Comparison of ENCODE assay signal across 17 cellular contexts in genomic region chr5:389197-389821, GRCh38. TPM values are rescaled to one million over a fixed set of nuclear protein-coding genes. Genes with fewer than 3 reads are reported as not detected.
DNase-seq lines count a peak whose midpoint lies in the region; ATAC-seq and TF ChIP-seq lines count a peak whose summit lies in the region.
"Had no signal": no experiment of that assay in that cellular context is flagged by ENCODE, and none has a peak within 500 bp of the region (broad histone marks: within the 10 kb centered on the region; RNA-seq: fewer than 3 reads in every experiment).

No MANE protein-coding gene starts in this region.

- H2BK15ac ChIP-seq in IMR-90 (ENCODE audit: low read depth, low read length), result no peak overlapping the region; the same call in 2 of the 3 replicates

- 0 out of 2 replicates have a peak overlapping the region, but pooled peaks have one; percentile 5 for H3K4ac ChIP-seq in IMR-90 (ENCODE audit: low read depth, low read length)

- TF ChIP-seq POLR2A in IMR-90 (IDR thresholded peaks at IDR 0.05; ENCODE audit: low read depth, low read length), result no peak
- no peak for TF ChIP-seq POLR2A in esophagus muscularis mucosa (IDR thresholded peaks at IDR 0.05; ENCODE audit: low read depth)

- no peak for TF ChIP-seq EP300 in esophagus muscularis mucosa (IDR thresholded peaks at IDR 0.05)

- no peak for TF ChIP-seq RAD21 in IMR-90 (IDR thresholded peaks at IDR 0.05; ENCODE audit: low read length)

- H4K5ac ChIP-seq in IMR-90 (ENCODE audit: low read depth, low read length), result no peak overlapping the region

- in situ Hi-C loops in IMR-90 (cut with MboI; ENCODE audit: low sequenced_read_pairs), result no loop called here

- no peak overlapping the region for H3K9ac ChIP-seq in IMR-90 (ENCODE audit: low read depth, low read length)

- H3K4me3 Mint-ChIP-seq in activated CD4-positive, alpha-beta memory T cell treated with anti-CD3 and anti-CD28 coated beads, Interleukin-2, amount 10 ng/mL, durations not matched to agents 7 days and 5 days, result no peak overlapping the region
- H3K4me3 Mint-ChIP-seq in activated CD4-positive, alpha-beta memory T cell treated with anti-CD3 and anti-CD28 coated beads for 36 hours, result no peak overlapping the region
- H3K4me3 Mint-ChIP-seq: activated T-cell treated with anti-CD3 and anti-CD28 coated beads, Interleukin-2, amount 50 U/mL, for 72 hours; IgD-negative memory B cell had no signal

- peaks cover 2% of the 10 kb centered on the region for H3K9me3 ChIP-seq in IMR-90 (ENCODE audit: control insufficient read depth, insufficient read depth, low read length)
- H3K9me3 ChIP-seq in esophagus muscularis mucosa, result peaks cover 0 to 17% (median 9%) of the 10 kb centered on the region in 4 donors
- H3K9me3 ChIP-seq: ovary had no signal

- peaks cover 28 to 70% of the 10 kb centered on the region in 2 experiments for H3K79me1 ChIP-seq in IMR-90 (ENCODE audit: low read depth in 1 of 2, low read length in 2 of 2)

- H3K27ac ChIP-seq in IMR-90 (ENCODE audit: insufficient read depth, low read length) (no peak overlapping the region), esophagus muscularis mucosa (replicated peaks in 1 of 4) (no peak overlapping the region)
- H3K27ac ChIP-seq: C4-2B, ovary had no signal

- peaks cover 32% of the 10 kb centered on the region for H3K4me1 Mint-ChIP-seq in activated CD4-positive, alpha-beta memory T cell treated with anti-CD3 and anti-CD28 coated beads, Interleukin-2, amount 10 ng/mL, durations not matched to agents 7 days and 5 days
- peaks cover 25% of the 10 kb centered on the region for H3K4me1 Mint-ChIP-seq in activated CD4-positive, alpha-beta memory T cell treated with anti-CD3 and anti-CD28 coated beads for 36 hours (ENCODE audit: low read depth)

- no peaks in the 10 kb centered on the region; the same call in 1 of the 2 replicates for H4K20me1 ChIP-seq in IMR-90 (ENCODE audit: insufficient read depth, low read length)

- peak; percentile 8 for DNase-seq in activated CD4-positive, alpha-beta memory T cell treated with anti-CD3 and anti-CD28 coated beads, Interleukin-2, amount 10 ng/mL, durations not matched to agents 7 days and 5 days
- no peak for DNase-seq in activated CD4-positive, alpha-beta memory T cell treated with anti-CD3 and anti-CD28 coated beads for 36 hours
- DNase-seq in IMR-90 (no peak), esophagus muscularis mucosa (ENCODE audit: extremely low spot score) (peak; percentile 24), SW480 (ENCODE audit: low spot score) (no peak)
- peak; percentile 14 for DNase-seq in stimulated activated CD8-positive, alpha-beta memory T cell treated with anti-CD3 and anti-CD28 coated beads, Interleukin-4, amount 100 ng/mL, for 48 hours
- DNase-seq: activated T-cell treated with anti-CD3 and anti-CD28 coated beads, Interleukin-2, amount 50 U/mL, for 72 hours; left ventricle myocardium superior; stimulated activated CD4-positive, alpha-beta T cell treated with anti-CD3 and anti-CD28 coated beads, Interleukin-4, amount 100 ng/mL, for 24 hours; SW 1271 had no signal

- WGBS in IMR-90 (ENCODE audit: extremely low coverage in 2 of 2, insufficient read length in 1 of 2), 2 experiments, result 90% methylated on average over 22 of the region's 32 CpGs; no CpG with 5 or more reads in 1 of the 2 experiments
- WGBS in esophagus muscularis mucosa, result 94% methylated on average over 32 of the region's 32 CpGs

- no peak overlapping the region for H3K18ac ChIP-seq in IMR-90 (ENCODE audit: low read depth, low read length)

- H3K14ac ChIP-seq in IMR-90 (replicated peaks; ENCODE audit: low read depth, low read length), result no peak overlapping the region

- no TSS peak for BruUV-seq in IMR-90 (replicated peaks; lab: Mats Ljungman, UMichigan)

- TF ChIP-seq CTCF in IMR-90 (conservative IDR thresholded peaks at IDR 0.05; ENCODE audit: low read depth, low read length), result no peak
- TF ChIP-seq CTCF in esophagus muscularis mucosa (IDR thresholded peaks at IDR 0.05), result no peak

- intact Hi-C loops in activated CD4-positive, alpha-beta memory T cell treated with anti-CD3 and anti-CD28 coated beads for 36 hours (cut with micrococcal nuclease), result no loop called here
- intact Hi-C loops in IMR-90 (cut with micrococcal nuclease) (no loop called here), esophagus muscularis mucosa (cut with DNase I) (no loop called here)

- H3K27me3 ChIP-seq in IMR-90 (ENCODE audit: control insufficient read depth, insufficient read depth, low read length), result no peaks in the 10 kb centered on the region
- H3K27me3 ChIP-seq in esophagus muscularis mucosa, result peaks cover 0 to 27% (median 0%) of the 10 kb centered on the region in 4 donors
- H3K27me3 ChIP-seq: ovary had no signal

- H3K4me2 ChIP-seq in IMR-90 (ENCODE audit: low read depth, low read length), result no peak overlapping the region

- peaks cover 10% of the 10 kb centered on the region for H3K9me3 Mint-ChIP-seq in activated CD4-positive, alpha-beta memory T cell treated with anti-CD3 and anti-CD28 coated beads, Interleukin-2, amount 10 ng/mL, durations not matched to agents 7 days and 5 days
- H3K9me3 Mint-ChIP-seq in activated CD4-positive, alpha-beta memory T cell treated with anti-CD3 and anti-CD28 coated beads for 36 hours, result peaks cover 17% of the 10 kb centered on the region

- H2AK9ac ChIP-seq in IMR-90 (replicated peaks; ENCODE audit: low read depth, low read length, poor library complexity), result no peak overlapping the region

- dilution Hi-C loops in IMR-90 (cut with HindIII; ENCODE audit: low sequenced_read_pairs, unreplicated experiment), result no loop called here

- H3K4me1 ChIP-seq in IMR-90 (ENCODE audit: control insufficient read depth, insufficient read depth, low read length) (peaks cover 13% of the 10 kb centered on the region), esophagus muscularis mucosa (no peaks in the 10 kb centered on the region)
- H3K4me1 ChIP-seq: HAP-1 had no signal

- H3K36me3 ChIP-seq in IMR-90 (ENCODE audit: control insufficient read depth, insufficient read depth, low read length) (peaks cover 44% of the 10 kb centered on the region), esophagus muscularis mucosa (no peaks in the 10 kb centered on the region)
- H3K36me3 ChIP-seq: HAP-1, ovary had no signal

- H3K23ac ChIP-seq in IMR-90 (ENCODE audit: low read depth, low read length), result no peak overlapping the region

- H2AFZ ChIP-seq in IMR-90 (replicated peaks; ENCODE audit: low read length, poor library complexity), result no peak overlapping the region

- H2BK20ac ChIP-seq in IMR-90 (ENCODE audit: low read depth, low read length), result no peak overlapping the region

- no peaks in the 10 kb centered on the region for H3K27me3 Mint-ChIP-seq in activated CD4-positive, alpha-beta memory T cell treated with anti-CD3 and anti-CD28 coated beads, Interleukin-2, amount 10 ng/mL, durations not matched to agents 7 days and 5 days
- no peaks in the 10 kb centered on the region for H3K27me3 Mint-ChIP-seq in activated CD4-positive, alpha-beta memory T cell treated with anti-CD3 and anti-CD28 coated beads for 36 hours

- no peak overlapping the region for H3K56ac ChIP-seq in IMR-90 (ENCODE audit: extremely low read depth, insufficient read depth, low read length)

- H2BK120ac ChIP-seq in IMR-90 (ENCODE audit: low read depth, low read length), result no peak overlapping the region

- no peak overlapping the region for H4K8ac ChIP-seq in IMR-90 (ENCODE audit: low read depth in 2 of 2, low read length in 2 of 2)

- no peak for ATAC-seq in IMR-90 (ENCODE audit: low read depth)
- no peak for ATAC-seq in GM21367 (IDR thresholded peaks at IDR 0.05; ENCODE audit: unreplicated experiment)
- no peak for ATAC-seq in HG03095 (IDR thresholded peaks at IDR 0.05; ENCODE audit: unreplicated experiment)
- ATAC-seq: activated T-cell treated with anti-CD3 and anti-CD28 coated beads, Interleukin-2, amount 50 U/mL, for 72 hours; esophagus mucosa; left ventricle myocardium superior had no signal

- no peak overlapping the region for H2BK5ac ChIP-seq in IMR-90 (ENCODE audit: low read depth, low read length, poor library complexity, severe bottlenecking)

- peaks cover 17% of the 10 kb centered on the region for H3K9me1 ChIP-seq in IMR-90 (ENCODE audit: insufficient read depth, low read length)

- H3K36me3 Mint-ChIP-seq in activated CD4-positive, alpha-beta memory T cell treated with anti-CD3 and anti-CD28 coated beads, Interleukin-2, amount 10 ng/mL, durations not matched to agents 7 days and 5 days (ENCODE audit: low read depth), result peaks cover 34% of the 10 kb centered on the region
- H3K36me3 Mint-ChIP-seq in activated CD4-positive, alpha-beta memory T cell treated with anti-CD3 and anti-CD28 coated beads for 36 hours, result peaks cover 26% of the 10 kb centered on the region

- no peak overlapping the region for H4K91ac ChIP-seq in IMR-90 (ENCODE audit: insufficient read depth, low read depth, low read length)

- CTCF ChIA-PET in activated CD4-positive, alpha-beta memory T cell treated with anti-CD3 and anti-CD28 coated beads, Interleukin-2, amount 10 ng/mL, durations not matched to agents 7 days and 5 days (lab: Charles Lee), result no interaction called here
- CTCF ChIA-PET in activated CD4-positive, alpha-beta memory T cell treated with anti-CD3 and anti-CD28 coated beads for 36 hours (lab: Charles Lee), result no interaction called here
- CTCF ChIA-PET in IMR-90 (lab: Yijun Ruan, JAX), result no interaction called here

- 0 out of 2 replicates have a peak overlapping the region, but pooled peaks have one; percentile 60 for H2AK5ac ChIP-seq in IMR-90 (ENCODE audit: low read depth, low read length)

- POLR2A ChIA-PET in activated CD4-positive, alpha-beta memory T cell treated with anti-CD3 and anti-CD28 coated beads, Interleukin-2, amount 10 ng/mL, durations not matched to agents 7 days and 5 days (lab: Charles Lee), result no interaction called here
- POLR2A ChIA-PET in activated CD4-positive, alpha-beta memory T cell treated with anti-CD3 and anti-CD28 coated beads for 36 hours (lab: Charles Lee), result no interaction called here
- POLR2A ChIA-PET in IMR-90 (lab: Charles Lee; ENCODE audit: unreplicated experiment), result no interaction called here

- H3K4me3 ChIP-seq in IMR-90 (ENCODE audit: insufficient read depth, low read depth, low read length) (no peak overlapping the region), esophagus muscularis mucosa (no peak overlapping the region)
- H3K4me3 ChIP-seq: HAP-1, ovary had no signal

- H3K27ac Mint-ChIP-seq in activated CD4-positive, alpha-beta memory T cell treated with anti-CD3 and anti-CD28 coated beads, Interleukin-2, amount 10 ng/mL, durations not matched to agents 7 days and 5 days, result no peak overlapping the region
- H3K27ac Mint-ChIP-seq in activated CD4-positive, alpha-beta memory T cell treated with anti-CD3 and anti-CD28 coated beads for 36 hours, result no peak overlapping the region
- H3K27ac Mint-ChIP-seq: IgD-negative memory B cell had no signal

RNA-seq across cellular contexts. Expression of gene EXOC3, which starts 53.7 kb away (rescaled TPM):
- total RNA-seq in activated CD4-positive, alpha-beta memory T cell treated with anti-CD3 and anti-CD28 coated beads, Interleukin-2, amount 10 ng/mL, durations not matched to agents 7 days and 5 days, result 10 to 100 TPM; 67.7 to 68.8 TPM
- total RNA-seq in activated CD4-positive, alpha-beta memory T cell treated with anti-CD3 and anti-CD28 coated beads for 36 hours, result 10 to 100 TPM; 49.9 to 54.5 TPM
- 47.5 and 50.8 TPM in 2 replicates for total RNA-seq in IMR-90 (2012; rRNA removed)
- polyA plus RNA-seq in IMR-90 (2012; rRNA removed), result 34.0 and 35.1 TPM in 2 replicates
- polyA plus RNA-seq in IMR-90 (2012; cell fraction: cytosol; rRNA removed), result 15.1 and 18.7 TPM in 2 replicates
- polyA plus RNA-seq in IMR-90 (2012; cell fraction: nucleus; rRNA removed; ENCODE audit: low replicate concordance), result 108 and 144 TPM in 2 replicates
- 10 to 100 TPM; 48.6 to 82.1 (median 59.3) TPM for total RNA-seq in esophagus muscularis mucosa

Comparison
In these comparisons a context has a peak if more than half of its experiments do, and no peak if none do; other contexts are left out.
1. DNase-seq: peak in activated CD4-positive, alpha-beta memory T cell treated with anti-CD3 and anti-CD28 coated beads, Interleukin-2, amount 10 ng/mL, durations not matched to agents 7 days and 5 days (single experiment), esophagus muscularis mucosa (single experiment) and stimulated activated CD8-positive, alpha-beta memory T cell treated with anti-CD3 and anti-CD28 coated beads, Interleukin-4, amount 100 ng/mL, for 48 hours (single experiment); none in activated CD4-positive, alpha-beta memory T cell treated with anti-CD3 and anti-CD28 coated beads for 36 hours (single experiment), IMR-90 (single experiment) and SW480 (single experiment).